ENCODE assay signal across 8 cellular contexts in genomic region chr17:16419074-16419928, GRCh38. TPM values are rescaled to one million over a fixed set of nuclear protein-coding genes. Genes with fewer than 3 reads are reported as not detected.
DNase-seq lines count a peak whose midpoint lies in the region; ATAC-seq lines count a peak whose summit lies in the region.

No MANE protein-coding gene starts in this region.

- H3K9ac ChIP-seq in BLaER1 treated with 17β-estradiol and CSF1 and Interleukin-3, amounts not matched to agents 10 nM and 100 nM = peak overlapping the region in 10 of 11 experiments; percentile 20 to 67 (median 48); a peak in 19 of 22 replicates

- H3K36me3 Mint-ChIP-seq in activated T-cell treated with anti-CD3 and anti-CD28 coated beads, Interleukin-2, amount 50 U/mL, for 72 hours (ENCODE audit: insufficient read depth in 2 of 2) = peaks cover 7 to 19% of the 10 kb centered on the region in 2 donors

- peaks cover 9 to 67% (median 34%) of the 10 kb centered on the region in 11 experiments; a peak in 19 of 22 replicates for H3K36me3 ChIP-seq in BLaER1 treated with 17β-estradiol and CSF1 and Interleukin-3, amounts not matched to agents 10 nM and 100 nM

- peak overlapping the region; percentile 97 for H3K27ac Mint-ChIP-seq in activated T-cell treated with anti-CD3 and anti-CD28 coated beads, Interleukin-2, amount 50 U/mL, for 72 hours

- no peaks in the 10 kb centered on the region for H3K9me3 Mint-ChIP-seq in activated T-cell treated with anti-CD3 and anti-CD28 coated beads, Interleukin-2, amount 50 U/mL, for 72 hours

- H3K4me2 ChIP-seq in BLaER1 treated with 17β-estradiol and CSF1 and Interleukin-3, amounts not matched to agents 10 nM and 100 nM = peak overlapping the region; percentile 91 to 99 (median 98)

- ATAC-seq in GM21529 (IDR thresholded peaks at IDR 0.05; ENCODE audit: unreplicated experiment) (peak; percentile 39), HG02642 (IDR thresholded peaks at IDR 0.05; ENCODE audit: poor library complexity, unreplicated experiment) (no peak)
- ATAC-seq in activated T-cell treated with anti-CD3 and anti-CD28 coated beads, Interleukin-2, amount 50 U/mL, for 72 hours (replicated peaks in 1 of 2) = peak; percentile 78 to 80

- H3K4me3 Mint-ChIP-seq in activated T-cell treated with anti-CD3 and anti-CD28 coated beads, Interleukin-2, amount 50 U/mL, for 72 hours = peak overlapping the region; percentile 82 to 93

- H4K20me1 ChIP-seq in BLaER1 treated with 17β-estradiol and CSF1 and Interleukin-3, amounts not matched to agents 10 nM and 100 nM = peaks cover 3 to 76% (median 33%) of the 10 kb centered on the region in 11 experiments; a peak in 18 of 22 replicates

- H3K9me3 ChIP-seq in BLaER1 treated with 17β-estradiol and CSF1 and Interleukin-3, amounts not matched to agents 10 nM and 100 nM (replicated peaks in 1 of 11) = no peaks in the 10 kb centered on the region

- peak overlapping the region; percentile 60 to 96 (median 90) for H3K27ac ChIP-seq in BLaER1 treated with 17β-estradiol and CSF1 and Interleukin-3, amounts not matched to agents 10 nM and 100 nM

- DNase-seq in NCI-H187 treated with DMSO at 0.1 percent for 48 hours (lab: John Stamatoyannopoulos, UW) (peak; percentile 70), foreskin melanocyte (peak; percentile 88), AML-193 (lab: John Stamatoyannopoulos, UW) (no peak)
- DNase-seq in activated T-cell treated with anti-CD3 and anti-CD28 coated beads, Interleukin-2, amount 50 U/mL, for 72 hours = peak; percentile 79 to 83
- DNase-seq in stimulated activated CD4-positive, alpha-beta T cell treated with anti-CD3 and anti-CD28 coated beads, TNF-alpha, amount 100 ng/mL, for 24 hours (ENCODE audit: low read depth in 3 of 3) = peak in 2 of 3 experiments; percentile 62 to 70

- peak overlapping the region in 8 of 10 experiments; percentile 17 to 91 (median 43); a peak in 12 of 20 replicates for H3K4me3 ChIP-seq in BLaER1 treated with 17β-estradiol and CSF1 and Interleukin-3, amounts not matched to agents 10 nM and 100 nM

- peaks cover 53 to 65% (median 62%) of the 10 kb centered on the region in 10 experiments for H3K4me1 ChIP-seq in BLaER1 treated with 17β-estradiol and CSF1 and Interleukin-3, amounts not matched to agents 10 nM and 100 nM

- H3K27me3 ChIP-seq in BLaER1 treated with 17β-estradiol and CSF1 and Interleukin-3, amounts not matched to agents 10 nM and 100 nM = peaks cover 0 to 3% (median 0%) of the 10 kb centered on the region in 11 experiments; a peak in 1 of 22 replicates

- no peaks in the 10 kb centered on the region for H3K27me3 Mint-ChIP-seq in activated T-cell treated with anti-CD3 and anti-CD28 coated beads, Interleukin-2, amount 50 U/mL, for 72 hours (ENCODE audit: low read depth)

- peaks cover 60% of the 10 kb centered on the region for H3K4me1 Mint-ChIP-seq in activated T-cell treated with anti-CD3 and anti-CD28 coated beads, Interleukin-2, amount 50 U/mL, for 72 hours (ENCODE audit: low read depth)

RNA-seq across cellular contexts. Expression of gene TRPV2, which starts 3.9 kb away (rescaled TPM):
- total RNA-seq in activated T-cell treated with anti-CD3 and anti-CD28 coated beads, Interleukin-2, amount 50 U/mL, for 72 hours = 10 to 100 TPM; 46.0 to 47.3 TPM

RNA-seq across cellular contexts. Expression of gene UBB, which starts 38.4 kb away (rescaled TPM):
- total RNA-seq in activated T-cell treated with anti-CD3 and anti-CD28 coated beads, Interleukin-2, amount 50 U/mL, for 72 hours = 1,000 to 10,000 TPM in 1 of 2 donors, 100 to 1,000 TPM in 1; 726 to 1,037 TPM

Comparison
In these comparisons a context has a peak if more than half of its experiments do, and no peak if none do; other contexts are left out.
1. DNase-seq: peak in NCI-H187 treated with DMSO at 0.1 percent for 48 hours (single experiment), activated T-cell treated with anti-CD3 and anti-CD28 coated beads, Interleukin-2, amount 50 U/mL, for 72 hours (2 of 2), foreskin melanocyte (single experiment) and stimulated activated CD4-positive, alpha-beta T cell treated with anti-CD3 and anti-CD28 coated beads, TNF-alpha, amount 100 ng/mL, for 24 hours (2 of 3); none in AML-193 (0 of 2).